8 cellular contexts compared by ENCODE assay signal in genomic region chr3:139937674-139938279, GRCh38. TPM values are rescaled to one million over a fixed set of nuclear protein-coding genes. Genes with fewer than 3 reads are reported as not detected.
DNase-seq lines count a peak whose midpoint lies in the region; ATAC-seq, FAIRE-seq and TF ChIP-seq lines count a peak whose summit lies in the region.

No MANE protein-coding gene starts in this region.

- no peaks in the 10 kb centered on the region for H3K9me3 ChIP-seq in adrenal gland (replicated peaks in 1 of 3)

- no peak overlapping the region for H3K4me3 ChIP-seq in GM06990 (replicated peaks; ENCODE audit: low read depth, low read length)
- no peak overlapping the region for H3K4me3 ChIP-seq in adrenal gland

- H3K36me3 ChIP-seq in GM06990 (ENCODE audit: control insufficient read depth, insufficient read depth, low read length), result no peaks in the 10 kb centered on the region
- H3K36me3 ChIP-seq in adrenal gland (replicated peaks in 1 of 2), result no peaks in the 10 kb centered on the region

- whole genome bisulfite sequencing in adrenal gland, 4 donors, result 6 to 8% (median 8%) methylated on average over 8 of the region's 8 CpGs

- ATAC-seq in HG02870 (IDR thresholded peaks at IDR 0.05; ENCODE audit: unreplicated experiment), result no peak
- ATAC-seq in GM19463 (IDR thresholded peaks at IDR 0.05; ENCODE audit: unreplicated experiment), result no peak

- no peak overlapping the region for H3K27ac ChIP-seq in adrenal gland

- H3K27me3 ChIP-seq in GM06990 (replicated peaks; ENCODE audit: control insufficient read depth, insufficient read depth, low read length), result peaks cover 2% of the 10 kb centered on the region
- peaks cover 31% of the 10 kb centered on the region for H3K27me3 ChIP-seq in adrenal gland

- DNase-seq in GM06990 (ENCODE audit: extremely low read depth, insufficient read length) (no peak), NCI-H2029 treated with DMSO at 0.1 percent for 48 hours (lab: John Stamatoyannopoulos, UW) (peak; percentile 25), adrenal gland (peak; percentile 37 to 80 (median 55)), hepatic stellate cell (ENCODE audit: low spot score) (peak; percentile 47), stromal cell of bone marrow (ENCODE audit: low read depth) (peak; percentile 36)

- TF ChIP-seq POLR2A in adrenal gland (IDR thresholded peaks at IDR 0.05), result no peak

- peaks cover 12 to 20% of the 10 kb centered on the region in 2 donors for H3K4me1 ChIP-seq in adrenal gland (replicated peaks in 1 of 2)

- peak; percentile 95 for FAIRE-seq in A204.1 (lab: Jason Lieb, UNC)

- peak; percentile 76 for TF ChIP-seq CTCF in GM06990 (IDR thresholded peaks at IDR 0.05; ENCODE audit: insufficient read depth, low read length, poor library complexity, severe bottlenecking)
- TF ChIP-seq CTCF in adrenal gland (IDR thresholded peaks at IDR 0.05), result peak; percentile 56 to 77 (median 69)

- intact Hi-C loops in adrenal gland (cut with DNase I), result loop anchor here in 1 of 2 donors (5.0 to 10.0 kb wide), 2 partner anchors 560 to 797 kb away; no protein-coding TSS in a partner anchor

RNA-seq across cellular contexts. Expression of gene CLSTN2, which starts 2.8 kb away (rescaled TPM):
- 10 to 100 TPM in 3 of 8 donors, 1 to 10 TPM in 5; 3.2 to 17.8 (median 6.9) TPM for total RNA-seq in adrenal gland
- polyA plus RNA-seq in adrenal gland, result 1 to 10 TPM in 2 of 3 donors, under 1 TPM in 1; 0.77 to 4.9 (median 2.7) TPM
